8 cellular contexts compared by ENCODE assay signal in the genomic region with DNA sequence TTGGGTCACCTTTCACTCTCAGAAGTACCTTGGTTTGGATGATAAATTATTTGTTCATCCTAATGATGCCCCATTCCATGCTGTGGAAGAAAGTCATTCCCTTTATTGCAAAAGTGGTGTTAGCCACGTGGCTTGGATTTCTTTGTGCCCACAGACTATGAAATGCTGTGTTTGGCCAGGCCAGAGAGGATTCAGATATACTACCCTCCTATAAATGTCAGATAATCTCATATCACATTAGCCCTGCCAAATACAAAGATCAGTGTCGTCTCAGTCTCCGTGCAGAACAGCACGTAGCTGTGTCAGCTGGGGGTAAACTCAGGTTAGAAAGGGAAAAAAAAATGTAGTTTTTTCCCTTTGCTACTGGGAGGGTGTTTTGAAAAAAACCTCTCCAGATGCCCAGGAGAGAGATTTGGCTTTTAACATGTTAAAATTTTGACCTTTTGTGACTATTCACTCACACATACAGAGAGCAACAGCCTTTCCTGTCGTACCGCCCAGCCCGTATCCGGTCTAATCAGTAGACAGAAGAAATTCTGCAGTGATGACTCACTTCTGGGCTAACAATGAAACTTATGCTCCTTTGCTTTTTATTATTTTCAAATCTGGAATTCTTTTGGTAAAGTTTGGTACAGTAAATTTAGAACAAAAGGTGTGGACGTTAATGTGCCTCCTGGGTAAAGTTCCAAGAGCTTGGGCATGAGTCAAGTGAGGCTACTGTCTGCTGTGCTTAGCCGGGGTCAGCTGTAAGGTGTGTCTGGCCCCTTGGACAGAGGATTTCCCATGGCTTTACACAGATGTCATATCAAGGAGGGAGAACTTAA. TPM values are rescaled to one million over a fixed set of nuclear protein-coding genes. Genes with fewer than 3 reads are reported as not detected.
DNase-seq lines count a peak whose midpoint lies in the region; ATAC-seq, FAIRE-seq and TF ChIP-seq lines count a peak whose summit lies in the region.

No MANE protein-coding gene starts in this region.

- no peaks in the 10 kb centered on the region for H3K9me3 Mint-ChIP-seq in activated CD4-positive, alpha-beta T cell treated with anti-CD3 and anti-CD28 coated beads, Interleukin-2, amount 10 ng/mL, durations not matched to agents 7 days and 5 days

- ATAC-seq in GM12878 (0 out of 3 replicates have a peak, but pooled peaks have one; percentile 44), HG02840 (IDR thresholded peaks at IDR 0.05; ENCODE audit: low FRiP score, unreplicated experiment) (no peak)

- no peaks in the 10 kb centered on the region for H3K9me1 ChIP-seq in keratinocyte (ENCODE audit: control insufficient read depth, extremely low read depth, insufficient read depth, low read length)

- H3K4me1 Mint-ChIP-seq in activated CD4-positive, alpha-beta T cell treated with anti-CD3 and anti-CD28 coated beads, Interleukin-2, amount 10 ng/mL, durations not matched to agents 7 days and 5 days = peaks cover 6% of the 10 kb centered on the region

- dilution Hi-C loops in keratinocyte (cut with MboI; ENCODE audit: extremely low pct_ligation_motif_present, low sequenced_read_pairs) = no loop called here

- H3K4me2 ChIP-seq in GM12878 (ENCODE audit: control insufficient read depth, insufficient read depth) = no peak overlapping the region
- H3K4me2 ChIP-seq in keratinocyte (ENCODE audit: control insufficient read depth, extremely low read depth, insufficient read depth, low read depth, low read length) = peak overlapping the region; percentile 72

- H3K27ac ChIP-seq in GM12878 (ENCODE audit: control insufficient read depth, insufficient read depth) (no peak overlapping the region), keratinocyte (ENCODE audit: control insufficient read depth, insufficient read depth, low read length) (peak overlapping the region; percentile 82), subcutaneous abdominal adipose tissue (ENCODE audit: low read depth, low read length) (peak overlapping the region; percentile 57)

- TF ChIP-seq CTCF in GM12878 (IDR thresholded peaks at IDR 0.05 in 2 of 3, conservative IDR thresholded peaks at IDR 0.05 in 1 of 3; ENCODE audit: control insufficient read depth in 2 of 3, extremely low read depth in 1 of 3, insufficient read depth in 1 of 3, low read depth in 3 of 3, low read length in 3 of 3) = no peak
- TF ChIP-seq CTCF in keratinocyte (optimal IDR thresholded peaks at IDR 0.05 in 1 of 3, IDR thresholded peaks at IDR 0.05 in 1 of 3, conservative IDR thresholded peaks at IDR 0.05 in 1 of 3; ENCODE audit: extremely low read depth in 1 of 3, insufficient read depth in 2 of 3, low read length in 3 of 3) = no peak

- H4K20me1 ChIP-seq in GM12878 (ENCODE audit: control insufficient read depth, insufficient read depth) (no peaks in the 10 kb centered on the region), keratinocyte (ENCODE audit: control insufficient read depth, extremely low read depth, insufficient read depth, low read length) (no peaks in the 10 kb centered on the region)

- no peak overlapping the region for H3K27ac Mint-ChIP-seq in activated CD4-positive, alpha-beta T cell treated with anti-CD3 and anti-CD28 coated beads, Interleukin-2, amount 10 ng/mL, durations not matched to agents 7 days and 5 days

- TF ChIP-seq EP300 in GM12878 (IDR thresholded peaks at IDR 0.05; ENCODE audit: borderline replicate concordance in 1 of 2, control insufficient read depth in 1 of 2, low read depth in 2 of 2, low read length in 2 of 2) = no peak

- in situ Hi-C loops in GM12878 (cut with MboI) = no loop called here

- H3K9ac ChIP-seq in GM12878 (ENCODE audit: control insufficient read depth, insufficient read depth, low read length) (no peak overlapping the region), keratinocyte (ENCODE audit: control insufficient read depth, extremely low read depth, insufficient read depth, low read length) (peak overlapping the region; percentile 55), subcutaneous abdominal adipose tissue (ENCODE audit: low read length in 5 of 5) (peak overlapping the region in 1 of 5 donors; percentile 39)

- H3K36me3 Mint-ChIP-seq in activated CD4-positive, alpha-beta T cell treated with anti-CD3 and anti-CD28 coated beads, Interleukin-2, amount 10 ng/mL, durations not matched to agents 7 days and 5 days (ENCODE audit: low read depth) = no peaks in the 10 kb centered on the region

- TF ChIP-seq RAD21 in GM12878 (IDR thresholded peaks at IDR 0.05; ENCODE audit: insufficient read depth, low read depth, low read length) = no peak

- no peak overlapping the region for H3K4me3 Mint-ChIP-seq in activated CD4-positive, alpha-beta T cell treated with anti-CD3 and anti-CD28 coated beads, Interleukin-2, amount 10 ng/mL, durations not matched to agents 7 days and 5 days

- no peak overlapping the region for H2AFZ ChIP-seq in GM12878 (ENCODE audit: control insufficient read depth, low read depth, low read length)
- H2AFZ ChIP-seq in keratinocyte (ENCODE audit: control insufficient read depth, low read length) = peak overlapping the region; percentile 79

- H3K4me3 ChIP-seq in GM12878 (no peak overlapping the region), keratinocyte (ENCODE audit: control insufficient read depth in 2 of 3, extremely low read depth in 1 of 3, insufficient read depth in 2 of 3, low read depth in 1 of 3, low read length in 3 of 3) (peak overlapping the region in 2 of 3 experiments; percentile 19 to 21), subcutaneous abdominal adipose tissue (ENCODE audit: low read depth in 1 of 5, low read length in 5 of 5) (peak overlapping the region in 2 of 5 donors; percentile 11 to 23)

- TF ChIP-seq POLR2A in GM12878 (IDR thresholded peaks at IDR 0.05; ENCODE audit: low read depth, low read length) = no peak

- no peaks in the 10 kb centered on the region for H3K4me1 ChIP-seq in GM12878 (ENCODE audit: control insufficient read depth, insufficient read depth, low read length)
- H3K4me1 ChIP-seq in keratinocyte (ENCODE audit: control insufficient read depth, extremely low read depth, insufficient read depth, low read length) = peaks cover 37% of the 10 kb centered on the region
- peaks cover 0 to 48% (median 0%) of the 10 kb centered on the region in 5 donors for H3K4me1 ChIP-seq in subcutaneous abdominal adipose tissue (ENCODE audit: control insufficient read depth in 5 of 5, insufficient read depth in 5 of 5, low read length in 5 of 5)

- RAD21 ChIA-PET in GM12878 (lab: Charles Lee; ENCODE audit: unreplicated experiment) = no interaction called here

- no peak for FAIRE-seq in GM12878 (lab: Jason Lieb, UNC)
- peak; percentile 95 for FAIRE-seq in keratinocyte (lab: Jason Lieb, UNC)

- no TSS peak for BruUV-seq in GM12878 (replicated peaks; lab: Mats Ljungman, UMichigan)

- peak; percentile 9 for DNase-seq in activated CD4-positive, alpha-beta T cell treated with anti-CD3 and anti-CD28 coated beads, Interleukin-2, amount 10 ng/mL, durations not matched to agents 7 days and 5 days
- DNase-seq in activated CD4-positive, alpha-beta T cell treated with anti-CD3 and anti-CD28 coated beads for 1 hour = no peak
- peak; percentile 87 for DNase-seq in HT-29 (ENCODE audit: low spot score)
- DNase-seq in GM12878 (ENCODE audit: low read depth, low spot score) = no peak
- peak; percentile 68 for DNase-seq in keratinocyte (ENCODE audit: low read depth, low spot score)
- DNase-seq in NCI-H1417 (lab: John Stamatoyannopoulos, UW) = no peak

- 43% methylated on average over 10 of the region's 10 CpGs for WGBS in GM12878 (ENCODE audit: insufficient coverage, insufficient replicate concordance, low lambda C conversion rate, missing lambda C conversion rate)

- intact Hi-C loops in GM12878 (cut with micrococcal nuclease; ENCODE audit: unreplicated experiment) = no loop called here

- POLR2A ChIA-PET in activated CD4-positive, alpha-beta T cell treated with anti-CD3 and anti-CD28 coated beads, Interleukin-2, amount 10 ng/mL, durations not matched to agents 7 days and 5 days (lab: Charles Lee) = no interaction called here
- POLR2A ChIA-PET in GM12878 (lab: Charles Lee) = no interaction called here

- peaks cover 15% of the 10 kb centered on the region for H3K27me3 Mint-ChIP-seq in activated CD4-positive, alpha-beta T cell treated with anti-CD3 and anti-CD28 coated beads, Interleukin-2, amount 10 ng/mL, durations not matched to agents 7 days and 5 days

- SMC1A ChIA-PET in GM12878 (lab: Charles Lee; ENCODE audit: uncharacterized antibody, unreplicated experiment) = no interaction called here

- H3K79me2 ChIP-seq in GM12878 (ENCODE audit: control insufficient read depth, insufficient read depth, low read length) = no peaks in the 10 kb centered on the region
- H3K79me2 ChIP-seq in keratinocyte (ENCODE audit: control insufficient read depth, insufficient read depth, low read length) = no peaks in the 10 kb centered on the region

- H3K27me3 ChIP-seq in GM12878 (replicated peaks in 1 of 2; ENCODE audit: control insufficient read depth in 2 of 2, insufficient read depth in 2 of 2, low read length in 1 of 2) (no peaks in the 10 kb centered on the region), keratinocyte (ENCODE audit: control insufficient read depth, extremely low read depth, insufficient read depth, low read length) (no peaks in the 10 kb centered on the region), subcutaneous abdominal adipose tissue (ENCODE audit: control insufficient read depth in 5 of 5, insufficient read depth in 4 of 5, low read length in 5 of 5) (peaks cover 0 to 4% (median 0%) of the 10 kb centered on the region in 5 donors)

- H3K36me3 ChIP-seq in GM12878 (ENCODE audit: control insufficient read depth in 2 of 2, insufficient read depth in 2 of 2, low read length in 1 of 2) = no peaks in the 10 kb centered on the region
- no peaks in the 10 kb centered on the region for H3K36me3 ChIP-seq in keratinocyte (ENCODE audit: control insufficient read depth in 2 of 2, extremely low read depth in 1 of 2, insufficient read depth in 2 of 2, low read length in 2 of 2)
- no peaks in the 10 kb centered on the region for H3K36me3 ChIP-seq in subcutaneous abdominal adipose tissue (ENCODE audit: control insufficient read depth in 5 of 5, insufficient read depth in 5 of 5, low read length in 5 of 5)

- CTCF ChIA-PET in activated CD4-positive, alpha-beta T cell treated with anti-CD3 and anti-CD28 coated beads, Interleukin-2, amount 10 ng/mL, durations not matched to agents 7 days and 5 days (lab: Charles Lee) = no interaction called here
- CTCF ChIA-PET in GM12878 (lab: Yijun Ruan, JAX) = no interaction called here

- H3K9me3 ChIP-seq in GM12878 (replicated peaks; ENCODE audit: control insufficient read depth, insufficient read depth, low read length) = no peaks in the 10 kb centered on the region
- no peaks in the 10 kb centered on the region for H3K9me3 ChIP-seq in keratinocyte (ENCODE audit: control insufficient read depth, low read depth, low read length)
- no peaks in the 10 kb centered on the region for H3K9me3 ChIP-seq in subcutaneous abdominal adipose tissue (ENCODE audit: control insufficient read depth in 5 of 5, low read length in 5 of 5)

RNA-seq across cellular contexts. Expression of a gene that starts 8.5 kb away (rescaled TPM):
- total RNA-seq in activated CD4-positive, alpha-beta T cell treated with anti-CD3 and anti-CD28 coated beads, Interleukin-2, amount 10 ng/mL, durations not matched to agents 7 days and 5 days = not detected
- total RNA-seq in HT-29 (2014; rRNA removed; shearing (Covaris generic)) = 7.0 and 9.3 TPM in 2 replicates
- total RNA-seq in GM12878 (2013; cell fraction: nucleolus; rRNA removed) = 3.1 and 4.0 TPM in 2 replicates
- total RNA-seq in GM12878 (2014; rRNA removed) = 0.06 and 0.11 TPM in 2 replicates
- 0.04 and 0.28 TPM in 2 replicates for total RNA-seq in GM12878 (2014; rRNA removed; fragmentation: Illumina TruSeq; extraction: Trizol)
- total RNA-seq in GM12878 (2021) = 0.10 and 0.37 TPM in 2 replicates
- polyA plus RNA-seq in GM12878 (2011; ENCODE audit: low read depth) = 0.07 TPM
- polyA plus RNA-seq in GM12878 (2011; rRNA removed) = 0.33 and 0.35 TPM in 2 replicates
- polyA plus RNA-seq in GM12878 (2011; cell fraction: cytosol; rRNA removed) = 0.13 and 0.18 TPM in 2 replicates
- polyA plus RNA-seq in GM12878 (2011; cell fraction: nucleus; rRNA removed) = 0.79 and 0.94 TPM in 2 replicates
- 0.18 and 0.20 TPM in 2 replicates for polyA plus RNA-seq in GM12878 (2012)
- polyA plus RNA-seq in GM12878 (2014; fragmentation: Illumina TruSeq; extraction: Trizol) = 0.03 TPM in 1 of 2 replicates, not detected in the other
- polyA plus RNA-seq in GM12878 (2014; fragmentation: Nextera tagmentation; extraction: Ambion mirVana) = under 1 TPM; 0.04 to 0.05 TPM
- 0.05 TPM in 1 of 2 replicates, not detected in the other for polyA plus RNA-seq in GM12878 (2014; rRNA removed)
- polyA plus RNA-seq in GM12878 (2016; fragmentation: Nextera tagmentation; extraction: Ambion mirVana) = under 1 TPM; 0.13 to 0.29 TPM
- polyA minus RNA-seq in GM12878 (2011; rRNA and poly(A)+ RNA removed) = 0.88 and 0.98 TPM in 2 replicates
- 0.10 TPM in 1 of 2 replicates, not detected in the other for polyA minus RNA-seq in GM12878 (2011; cell fraction: cytosol; rRNA and poly(A)+ RNA removed)
- polyA minus RNA-seq in GM12878 (2011; cell fraction: nucleus; rRNA and poly(A)+ RNA removed) = 2.4 and 2.8 TPM in 2 replicates
- 0.33 to 0.65 TPM (median 0.46 TPM) in 3 replicates for polyA plus RNA-seq in keratinocyte
- polyA plus RNA-seq in keratinocyte (2011; ENCODE audit: low read depth) = 0.49 TPM
- 0.09 and 0.26 TPM in 2 replicates for polyA plus RNA-seq in keratinocyte (2011; cell fraction: cytosol; rRNA removed)
- 0.77 and 1.3 TPM in 2 replicates for polyA plus RNA-seq in keratinocyte (2011; cell fraction: nucleus; rRNA removed)
- 0.13 and 0.45 TPM in 2 replicates for polyA plus RNA-seq in keratinocyte (2012; ENCODE audit: low replicate concordance)
- polyA minus RNA-seq in keratinocyte = 0.92 to 1.2 TPM (median 0.96 TPM) in 3 replicates
- polyA minus RNA-seq in keratinocyte (2011; cell fraction: cytosol; rRNA and poly(A)+ RNA removed) = 0.38 TPM
- polyA minus RNA-seq in keratinocyte (2011; cell fraction: nucleus; rRNA and poly(A)+ RNA removed) = 2.6 TPM in 2 replicates

Comparison
In these comparisons a context has a peak if more than half of its experiments do, and no peak if none do; other contexts are left out.
1. DNase-seq: peak in activated CD4-positive, alpha-beta T cell treated with anti-CD3 and anti-CD28 coated beads, Interleukin-2, amount 10 ng/mL, durations not matched to agents 7 days and 5 days (single experiment), HT-29 (single experiment) and keratinocyte (single experiment); none in activated CD4-positive, alpha-beta T cell treated with anti-CD3 and anti-CD28 coated beads for 1 hour (single experiment), GM12878 (single experiment) and NCI-H1417 (0 of 3).